8 cellular contexts compared by ENCODE assay signal in the genomic region with DNA sequence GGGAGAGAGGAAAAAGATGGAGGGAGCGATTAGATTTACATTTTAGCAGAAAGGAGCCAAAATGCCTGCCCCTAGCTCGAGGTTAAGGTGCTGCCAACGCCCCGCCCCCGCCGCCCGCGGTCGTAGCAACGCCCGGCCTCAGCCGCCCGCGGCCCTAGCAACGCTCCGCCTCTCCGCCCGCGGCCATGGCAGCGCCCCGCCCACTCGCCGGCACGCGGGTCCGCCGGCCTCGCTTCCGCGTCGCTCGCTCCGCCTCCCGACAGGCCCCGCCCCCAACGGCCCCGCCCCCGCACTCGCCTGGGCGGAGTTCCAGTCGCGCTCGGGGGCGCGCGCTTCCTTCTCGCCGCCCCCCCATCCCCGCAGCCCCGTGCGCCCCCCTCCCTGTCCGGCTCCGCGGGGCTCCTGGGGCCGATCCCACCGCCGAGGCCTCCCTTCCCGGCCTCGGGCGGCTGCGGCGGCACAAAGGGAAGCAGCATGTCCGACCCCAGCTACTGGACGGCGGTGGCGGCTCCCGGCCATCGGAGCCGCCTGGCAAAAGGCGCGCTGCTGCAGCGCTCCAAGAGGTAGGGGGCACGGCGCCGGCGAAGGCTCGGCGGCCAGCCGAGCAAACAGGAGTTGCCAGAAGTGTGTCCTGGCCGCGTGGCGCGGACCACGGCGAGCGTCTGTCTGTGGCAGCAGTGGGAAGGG. TPM values are rescaled to one million over a fixed set of nuclear protein-coding genes. Genes with fewer than 3 reads are reported as not detected.
DNase-seq lines count a peak whose midpoint lies in the region; ATAC-seq and TF ChIP-seq lines count a peak whose summit lies in the region.

No MANE protein-coding gene starts in this region.

- peak overlapping the region; percentile 86 for H3K27ac Mint-ChIP-seq in activated CD8-positive, alpha-beta T cell treated with anti-CD3 and anti-CD28 coated beads for 36 hours

- H3K36me3 Mint-ChIP-seq in activated CD8-positive, alpha-beta T cell treated with anti-CD3 and anti-CD28 coated beads for 36 hours (ENCODE audit: low read depth): peaks cover 3% of the 10 kb centered on the region

- CTCF ChIA-PET in activated CD8-positive, alpha-beta T cell treated with anti-CD3 and anti-CD28 coated beads for 36 hours (lab: Charles Lee): interaction anchor here (0.8 to 3.2 kb wide), 7 partner anchors 34 to 271 kb away, joined by 3 to 13 read pairs (median 4); a partner anchor contains a TSS

- H3K4me3 Mint-ChIP-seq in activated CD8-positive, alpha-beta T cell treated with anti-CD3 and anti-CD28 coated beads for 36 hours: peak overlapping the region; percentile 77

- no peak for TF ChIP-seq CTCF in activated CD8-positive, alpha-beta T cell treated with anti-CD3 and anti-CD28 coated beads for 36 hours (IDR thresholded peaks at IDR 0.05)

- DNase-seq in Ammon's horn (ENCODE audit: low spot score): peak; percentile 95
- peak; percentile 81 for DNase-seq in NCI-H82 treated with DMSO at 0.1 percent for 48 hours (lab: John Stamatoyannopoulos, UW; ENCODE audit: unreplicated experiment)
- DNase-seq in activated CD8-positive, alpha-beta T cell treated with anti-CD3 and anti-CD28 coated beads for 36 hours: peak; percentile 94
- peak; percentile 88 to 93 for DNase-seq in lung microvascular endothelial cell (ENCODE audit: low read depth in 2 of 2)
- DNase-seq in stimulated activated CD4-positive, alpha-beta T cell treated with anti-CD3 and anti-CD28 coated beads, TNF-alpha, amount 100 ng/mL, for 1 hour (ENCODE audit: low read depth in 3 of 3, low spot score in 1 of 3): peak; percentile 87 to 96 (median 93)

- peak overlapping the region; percentile 38 for H3K27ac ChIP-seq in ectodermal cell (ENCODE audit: insufficient read depth, low read depth, low read length, poor library complexity, severe bottlenecking)

- POLR2A ChIA-PET in activated CD8-positive, alpha-beta T cell treated with anti-CD3 and anti-CD28 coated beads for 36 hours (lab: Charles Lee): interaction anchor here (1.1 to 5.2 kb wide), 3 partner anchors 13 to 43 kb away, joined by 3 to 18 read pairs (median 8); a partner anchor contains a TSS

- H3K9me3 Mint-ChIP-seq in activated CD8-positive, alpha-beta T cell treated with anti-CD3 and anti-CD28 coated beads for 36 hours: no peaks in the 10 kb centered on the region

- peak; percentile 79 for ATAC-seq in GM19324 (IDR thresholded peaks at IDR 0.05; ENCODE audit: low FRiP score, unreplicated experiment)
- peak; percentile 80 for ATAC-seq in HG03520 (IDR thresholded peaks at IDR 0.05; ENCODE audit: unreplicated experiment)
- peak; percentile 90 for ATAC-seq in activated CD8-positive, alpha-beta T cell treated with anti-CD3 and anti-CD28 coated beads for 36 hours

- no peaks in the 10 kb centered on the region for H3K27me3 Mint-ChIP-seq in activated CD8-positive, alpha-beta T cell treated with anti-CD3 and anti-CD28 coated beads for 36 hours

- WGBS in ectodermal cell, 2 experiments: 0% methylated on average over 86 of the region's 86 CpGs

- H3K4me1 Mint-ChIP-seq in activated CD8-positive, alpha-beta T cell treated with anti-CD3 and anti-CD28 coated beads for 36 hours (ENCODE audit: low read depth): peaks cover 32% of the 10 kb centered on the region

- H3K27me3 ChIP-seq in ectodermal cell (ENCODE audit: control insufficient read depth, insufficient read depth, low read length, poor library complexity, severe bottlenecking): no peaks in the 10 kb centered on the region

- intact Hi-C loops in activated CD8-positive, alpha-beta T cell treated with anti-CD3 and anti-CD28 coated beads for 36 hours (cut with micrococcal nuclease): no loop called here

- peak overlapping the region; percentile 50 for H3K4me3 ChIP-seq in ectodermal cell (ENCODE audit: insufficient read depth, low read depth, low read length)

- H3K4me1 ChIP-seq in ectodermal cell (ENCODE audit: control insufficient read depth, insufficient read depth, low read length): no peaks in the 10 kb centered on the region

- H3K9me3 ChIP-seq in ectodermal cell (ENCODE audit: control insufficient read depth, low read length): no peaks in the 10 kb centered on the region

- H3K36me3 ChIP-seq in ectodermal cell (ENCODE audit: control insufficient read depth, insufficient read depth, low read length): no peaks in the 10 kb centered on the region

RNA-seq across cellular contexts. Expression of a gene that starts 20.3 kb away (rescaled TPM):
- 10 to 100 TPM; 23.1 to 23.3 TPM for total RNA-seq in activated CD8-positive, alpha-beta T cell treated with anti-CD3 and anti-CD28 coated beads for 36 hours
- polyA plus RNA-seq in ectodermal cell (2013, experiment 1 of 4): 9.7 TPM
- polyA plus RNA-seq in ectodermal cell (2013, experiment 2 of 4): 8.0 TPM
- 6.9 TPM for polyA plus RNA-seq in ectodermal cell (2013, experiment 3 of 4)
- polyA plus RNA-seq in ectodermal cell (2013, experiment 4 of 4): 7.7 TPM
- total RNA-seq in lung microvascular endothelial cell: 1.1 and 2.0 TPM in 2 replicates

RNA-seq across cellular contexts. Expression of a gene that starts 31.1 kb away (rescaled TPM):
- total RNA-seq in activated CD8-positive, alpha-beta T cell treated with anti-CD3 and anti-CD28 coated beads for 36 hours: 10 to 100 TPM; 25.6 to 27.2 TPM
- not detected for polyA plus RNA-seq in ectodermal cell (2013, experiment 1 of 4)
- not detected for polyA plus RNA-seq in ectodermal cell (2013, experiment 2 of 4)
- not detected for polyA plus RNA-seq in ectodermal cell (2013, experiment 3 of 4)
- not detected for polyA plus RNA-seq in ectodermal cell (2013, experiment 4 of 4)
- total RNA-seq in lung microvascular endothelial cell: under 0.01 and 0.22 TPM in 2 replicates

RNA-seq across cellular contexts. Expression of a gene that starts 35.1 kb away (rescaled TPM):
- total RNA-seq in activated CD8-positive, alpha-beta T cell treated with anti-CD3 and anti-CD28 coated beads for 36 hours: 10 to 100 TPM; 15.0 to 15.8 TPM
- polyA plus RNA-seq in ectodermal cell (2013, experiment 1 of 4): 73.4 TPM
- polyA plus RNA-seq in ectodermal cell (2013, experiment 2 of 4): 77.9 TPM
- polyA plus RNA-seq in ectodermal cell (2013, experiment 3 of 4): 59.4 TPM
- 63.4 TPM for polyA plus RNA-seq in ectodermal cell (2013, experiment 4 of 4)
- total RNA-seq in lung microvascular endothelial cell: 1.5 and 1.6 TPM in 2 replicates

RNA-seq across cellular contexts. Expression of a gene that starts 55.8 kb away (rescaled TPM):
- 10 to 100 TPM; 21.9 to 22.9 TPM for total RNA-seq in activated CD8-positive, alpha-beta T cell treated with anti-CD3 and anti-CD28 coated beads for 36 hours
- polyA plus RNA-seq in ectodermal cell (2013, experiment 1 of 4): 2.1 TPM
- polyA plus RNA-seq in ectodermal cell (2013, experiment 2 of 4): 2.3 TPM
- polyA plus RNA-seq in ectodermal cell (2013, experiment 3 of 4): 1.7 TPM
- polyA plus RNA-seq in ectodermal cell (2013, experiment 4 of 4): 1.8 TPM
- 4.4 TPM in 2 replicates for total RNA-seq in lung microvascular endothelial cell

Comparison
In these comparisons a context has a peak if more than half of its experiments do, and no peak if none do; other contexts are left out.
1. Peak in every context shown above with its lines: DNase-seq, ATAC-seq, H3K4me3 ChIP-seq and H3K27ac ChIP-seq.
2. RNA of a gene that starts 31.1 kb away (total RNA-seq): 25.6 to 27.2 TPM in activated CD8-positive, alpha-beta T cell treated with anti-CD3 and anti-CD28 coated beads for 36 hours; under 0.01 to 0.22 TPM in lung microvascular endothelial cell; every median in the first group is over 10 times any median in the second.